In genomic region chr4:163343604-163344146, GRCh38 we compare ENCODE assay signal across 8 cellular contexts. TPM values are rescaled to one million over a fixed set of nuclear protein-coding genes. Genes with fewer than 3 reads are reported as not detected.
A peak's percentile ranks its signal among the peaks of the same experiment; 100 is the strongest.
DNase-seq lines count a peak whose midpoint lies in the region; ATAC-seq, FAIRE-seq and TF ChIP-seq lines count a peak whose summit lies in the region.
"Had no signal": no experiment of that assay in that cellular context is flagged by ENCODE, and none has a peak within 500 bp of the region (broad histone marks: within the 10 kb centered on the region; RNA-seq: fewer than 3 reads in every experiment).

NPY5R (plus strand) TSS chr4:163343892; CDS start chr4:163350274, 6,382 bp downstream.

- H4K20me1 ChIP-seq in neural progenitor cell (ENCODE audit: low read depth): no peaks in the 10 kb centered on the region

- peaks cover 7% of the 10 kb centered on the region for H3K4me1 Mint-ChIP-seq in neural progenitor cell

- no peaks in the 10 kb centered on the region for H3K36me3 ChIP-seq in cardiac muscle cell
- H3K36me3 ChIP-seq in neural progenitor cell: no peaks in the 10 kb centered on the region

- peak within 1 kb of the TSS; percentile 88 for H3K4me3 Mint-ChIP-seq in neural progenitor cell

- H3K36me3 Mint-ChIP-seq in neural progenitor cell: no peaks in the 10 kb centered on the region

- TF ChIP-seq CTCF in cardiac muscle cell (IDR thresholded peaks at IDR 0.05; ENCODE audit: low read depth, low read length) (no peak), neural progenitor cell (IDR thresholded peaks at IDR 0.05) (no peak)

- H3K9ac ChIP-seq in neural progenitor cell: peak within 1 kb of the TSS; percentile 22

- no peaks in the 10 kb centered on the region for H3K9me3 ChIP-seq in cardiac muscle cell (ENCODE audit: low read depth)
- H3K9me3 ChIP-seq in neural progenitor cell (ENCODE audit: low read depth): no peaks in the 10 kb centered on the region

- no peaks in the 10 kb centered on the region for H3K4me1 ChIP-seq in cardiac muscle cell (ENCODE audit: low read depth)
- peaks cover 6% of the 10 kb centered on the region for H3K4me1 ChIP-seq in neural progenitor cell

- H3F3A ChIP-seq in neural progenitor cell (ENCODE audit: low read depth): no peaks in the 10 kb centered on the region

- H3K27ac ChIP-seq in angular gyrus (ENCODE audit: low read depth, low read length): peak within 1 kb of the TSS; percentile 62
- no peak within 1 kb of the TSS for H3K27ac ChIP-seq in cardiac muscle cell
- H3K27ac ChIP-seq in neural progenitor cell: no peak within 1 kb of the TSS

- peak within 1 kb of the TSS; percentile 21 for H3K27ac Mint-ChIP-seq in neural progenitor cell

- H2AFZ ChIP-seq in neural progenitor cell (replicated peaks): peak within 1 kb of the TSS; percentile 98

- H3K79me2 ChIP-seq in neural progenitor cell (ENCODE audit: low read depth): no peaks in the 10 kb centered on the region

- FAIRE-seq in urothelium cell line (lab: Jason Lieb, UNC): no peak

- H3K4me2 ChIP-seq in neural progenitor cell: peak within 1 kb of the TSS; percentile 77

- H3K4me3 ChIP-seq in cardiac muscle cell: peak within 1 kb of the TSS; percentile 60
- H3K4me3 ChIP-seq in neural progenitor cell: peak within 1 kb of the TSS; percentile 88

- ATAC-seq in GM19455 (IDR thresholded peaks at IDR 0.05; ENCODE audit: unreplicated experiment) (no peak), GM19328 (IDR thresholded peaks at IDR 0.05; ENCODE audit: unreplicated experiment) (no peak)

- H3K9me3 Mint-ChIP-seq in neural progenitor cell: no peaks in the 10 kb centered on the region

- DNase-seq in cardiac muscle cell (ENCODE audit: low read depth in 1 of 2, low spot score in 1 of 2) (peak in 1 of 2 donors; percentile 54), neural progenitor cell (ENCODE audit: low spot score) (peak; percentile 61), urothelium cell line (ENCODE audit: low spot score) (peak; percentile 9), NCI-H226 (no peak)
- DNase-seq: activated effector memory CD4-positive, alpha-beta T cell treated with Interleukin-2 at 50 U/mL for 16 hours had no signal

- H3K27me3 ChIP-seq in cardiac muscle cell (peaks cover 72% of the 10 kb centered on the region), neural progenitor cell (peaks cover 65% of the 10 kb centered on the region)

- H3K27me3 Mint-ChIP-seq in neural progenitor cell (ENCODE audit: insufficient read depth, low read depth): peaks cover 23% of the 10 kb centered on the region

RNA-seq across cellular contexts. Expression of gene NPY5R, which starts in this region (rescaled TPM):
- total RNA-seq in cardiac muscle cell (6.9 and 9.7 TPM in 2 replicates), neural progenitor cell (ENCODE audit: low replicate concordance) (1.1 and 1.3 TPM in 2 replicates)
- 15.2 and 19.1 TPM in 2 replicates for polyA plus RNA-seq in cardiac muscle cell
